In genomic region chr13:48304132-48304876, GRCh38 we compare ENCODE assay signal across 8 cellular contexts. TPM values are rescaled to one million over a fixed set of nuclear protein-coding genes. Genes with fewer than 3 reads are reported as not detected.
DNase-seq lines count a peak whose midpoint lies in the region; ATAC-seq and TF ChIP-seq lines count a peak whose summit lies in the region.

No MANE protein-coding gene starts in this region.

- intact Hi-C loops in mammary epithelial cell (cut with micrococcal nuclease), result loop anchor here (2.0 kb wide), 1 partner anchor 30 kb away; no protein-coding TSS in a partner anchor

- peaks cover 29 to 57% of the 10 kb centered on the region in 2 donors for H3K4me1 Mint-ChIP-seq in immature natural killer cell

- H3K27me3 Mint-ChIP-seq in immature natural killer cell (ENCODE audit: low read depth in 3 of 3), result peaks cover 8 to 18% (median 14%) of the 10 kb centered on the region in 3 donors

- H3K4me3 ChIP-seq in mammary epithelial cell (replicated peaks in 1 of 3; ENCODE audit: insufficient read depth in 1 of 3, low read depth in 2 of 3, low read length in 3 of 3) (peak overlapping the region; percentile 65 to 99 (median 86)), skin epidermis (peak overlapping the region; percentile 75 to 97 (median 94))

- H3K27ac Mint-ChIP-seq in immature natural killer cell, result peak overlapping the region; percentile 96 to 98 (median 98)

- H3K36me3 Mint-ChIP-seq in immature natural killer cell, result peaks cover 3 to 8% (median 4%) of the 10 kb centered on the region in 3 donors

- 0% methylated on average over 20 of the region's 37 CpGs for WGBS in mammary epithelial cell (ENCODE audit: low coverage, missing lambda C conversion rate)

- DNase-seq in ELF-1 (ENCODE audit: low read depth, low spot score), result peak; percentile 31
- DNase-seq in GM19238 (ENCODE audit: insufficient read length, low spot score), result peak; percentile 62
- peak; percentile 60 for DNase-seq in RKO (ENCODE audit: low spot score)
- peak; percentile 56 for DNase-seq in mammary epithelial cell
- peak; percentile 35 to 39 (median 39) for DNase-seq in immature natural killer cell
- no peak for DNase-seq in activated gamma-delta T cell treated with Interleukin-2 at 50 U/mL for 16 hours

- peak overlapping the region; percentile 100 for H2AFZ ChIP-seq in mammary epithelial cell (ENCODE audit: low read depth, low read length)

- dilution Hi-C loops in mammary epithelial cell (cut with HindIII; ENCODE audit: low sequenced_read_pairs), result no loop called here

- no TSS peak for BruUV-seq in mammary epithelial cell (replicated peaks; lab: Mats Ljungman, UMichigan)

- in situ Hi-C loops in mammary epithelial cell (cut with MboI; ENCODE audit: low sequenced_read_pairs in 2 of 2), result loop anchor here (25.0 kb wide), 1 partner anchor 458 kb away; no protein-coding TSS in a partner anchor

- peak; percentile 74 for ATAC-seq in HG03139 (IDR thresholded peaks at IDR 0.05; ENCODE audit: unreplicated experiment)

- CTCF ChIA-PET in mammary epithelial cell (lab: Charles Lee; ENCODE audit: low non-redundant PET), result no interaction called here

- H3K27me3 ChIP-seq in mammary epithelial cell (ENCODE audit: insufficient read depth, low read length), result no peaks in the 10 kb centered on the region

- H3K79me2 ChIP-seq in mammary epithelial cell (ENCODE audit: insufficient read depth, low read length), result peaks cover 48% of the 10 kb centered on the region

- peak overlapping the region; percentile 93 to 98 (median 95) for H3K4me3 Mint-ChIP-seq in immature natural killer cell

- peak overlapping the region; percentile 98 for H3K9ac ChIP-seq in mammary epithelial cell (ENCODE audit: insufficient read depth, low read length)

- no peak for TF ChIP-seq CTCF in mammary epithelial cell (conservative IDR thresholded peaks at IDR 0.05 in 1 of 2, IDR thresholded peaks at IDR 0.05 in 1 of 2; ENCODE audit: extremely low read depth in 1 of 2, insufficient read depth in 1 of 2, low read depth in 1 of 2, low read length in 2 of 2)

- peak overlapping the region; percentile 87 for H3K4me2 ChIP-seq in mammary epithelial cell (ENCODE audit: insufficient read depth, low read depth, low read length)

- peaks cover 5% of the 10 kb centered on the region for H3K36me3 ChIP-seq in mammary epithelial cell (ENCODE audit: insufficient read depth, low read length)

- H3K4me1 ChIP-seq in mammary epithelial cell (ENCODE audit: insufficient read depth, low read length), result peaks cover 18% of the 10 kb centered on the region

- H3K27ac ChIP-seq in mammary epithelial cell (ENCODE audit: insufficient read depth, low read depth, low read length) (peak overlapping the region; percentile 97), skin epidermis (peak overlapping the region; percentile 93 to 100 (median 98))

- H4K20me1 ChIP-seq in mammary epithelial cell (ENCODE audit: insufficient read depth, low read length), result no peaks in the 10 kb centered on the region

- H3K9me3 ChIP-seq in mammary epithelial cell (replicated peaks; ENCODE audit: insufficient read depth, low read length), result no peaks in the 10 kb centered on the region

- H3K9me3 Mint-ChIP-seq in immature natural killer cell, result no peaks in the 10 kb centered on the region

RNA-seq across cellular contexts. Expression of gene RB1, which starts 0.8 kb away (rescaled TPM):
- total RNA-seq in mammary epithelial cell, result 10 to 100 TPM; 34.7 to 48.6 TPM
- polyA plus RNA-seq in mammary epithelial cell (25.0 TPM), immature natural killer cell (10 to 100 TPM; 14.4 to 30.2 (median 17.0) TPM)
- polyA minus RNA-seq in mammary epithelial cell, result 34.4 TPM
